ENCODE assay signal across 8 cellular contexts in the genomic region with DNA sequence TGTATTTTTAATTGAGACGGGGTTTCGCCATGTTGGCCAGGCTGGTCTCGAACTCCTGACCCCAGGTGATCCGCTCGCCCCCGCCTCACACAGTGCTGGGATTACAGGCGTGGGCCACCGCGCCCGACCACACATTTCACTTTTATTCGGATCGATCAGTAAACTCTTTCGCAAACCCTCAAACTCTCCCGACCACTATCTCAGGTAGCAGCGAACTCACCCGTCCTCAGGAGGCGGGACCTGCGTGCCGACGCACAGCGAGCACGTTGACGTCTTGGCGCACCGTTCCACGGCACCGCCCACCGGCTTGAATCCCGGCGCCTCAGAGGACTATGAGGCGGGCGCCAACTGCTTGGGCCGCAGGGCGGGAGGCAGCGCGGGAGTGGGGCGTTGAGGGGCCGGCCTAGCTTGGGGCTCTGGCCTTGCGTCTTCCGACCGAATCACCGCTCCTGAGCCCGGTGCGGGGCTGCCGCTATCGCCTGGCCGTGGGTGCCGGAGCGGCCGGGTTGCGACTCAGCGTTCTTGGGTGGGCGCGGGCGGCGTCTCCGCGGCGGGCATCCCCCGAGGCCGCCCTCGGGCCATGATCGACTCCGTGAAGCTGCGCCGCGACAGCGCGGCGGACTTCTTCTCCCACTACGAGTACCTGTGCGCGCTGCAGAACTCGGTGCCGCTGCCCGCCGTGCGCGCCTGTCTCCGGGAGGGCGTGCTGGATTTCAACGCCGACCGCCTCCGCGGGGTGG. TPM values are rescaled to one million over a fixed set of nuclear protein-coding genes. Genes with fewer than 3 reads are reported as not detected.
DNase-seq lines count a peak whose midpoint lies in the region; ATAC-seq, FAIRE-seq and TF ChIP-seq lines count a peak whose summit lies in the region.

A gene with protein sequence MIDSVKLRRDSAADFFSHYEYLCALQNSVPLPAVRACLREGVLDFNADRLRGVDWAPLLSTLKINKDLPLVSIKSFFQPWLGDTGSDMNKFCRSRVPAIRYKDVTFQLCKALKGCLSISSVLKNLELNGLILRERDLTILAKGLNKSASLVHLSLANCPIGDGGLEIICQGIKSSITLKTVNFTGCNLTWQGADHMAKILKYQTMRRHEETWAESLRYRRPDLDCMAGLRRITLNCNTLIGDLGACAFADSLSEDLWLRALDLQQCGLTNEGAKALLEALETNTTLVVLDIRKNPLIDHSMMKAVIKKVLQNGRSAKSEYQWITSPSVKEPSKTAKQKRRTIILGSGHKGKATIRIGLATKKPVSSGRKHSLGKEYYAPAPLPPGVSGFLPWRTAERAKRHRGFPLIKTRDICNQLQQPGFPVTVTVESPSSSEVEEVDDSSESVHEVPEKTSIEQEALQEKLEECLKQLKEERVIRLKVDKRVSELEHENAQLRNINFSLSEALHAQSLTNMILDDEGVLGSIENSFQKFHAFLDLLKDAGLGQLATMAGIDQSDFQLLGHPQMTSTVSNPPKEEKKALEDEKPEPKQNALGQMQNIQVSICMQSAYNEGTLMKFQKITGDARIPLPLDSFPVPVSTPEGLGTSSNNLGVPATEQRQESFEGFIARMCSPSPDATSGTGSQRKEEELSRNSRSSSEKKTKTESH (plus strand): TSS at position 305 of the 740 bp plus-strand sequence. CDS start 276 bp downstream, at position 581.

- no peaks in the 10 kb centered on the region for H3F3A ChIP-seq in OCI-LY1 (ENCODE audit: insufficient read depth, low read length)

- H3K9me3 Mint-ChIP-seq in Calu3 (ENCODE audit: low read depth, unreplicated experiment), result no peaks in the 10 kb centered on the region

- peaks cover 5% of the 10 kb centered on the region; the same call in 1 of the 2 replicates for H3K79me2 ChIP-seq in OCI-LY1 (ENCODE audit: insufficient read depth, low read length)

- TF ChIP-seq CTCF in Calu3 (IDR thresholded peaks at IDR 0.05; ENCODE audit: unreplicated experiment) (no peak), OCI-LY1 (IDR thresholded peaks at IDR 0.05; ENCODE audit: low read length) (no peak)

- H3K36me3 Mint-ChIP-seq in Calu3 (ENCODE audit: insufficient read depth, unreplicated experiment), result peaks cover 17% of the 10 kb centered on the region

- H3K9me2 ChIP-seq in OCI-LY1 (ENCODE audit: low read depth, low read length), result no peaks in the 10 kb centered on the region

- intact Hi-C loops in Calu3 (cut with micrococcal nuclease; ENCODE audit: unreplicated experiment), result no loop called here

- ATAC-seq in GM21381 (IDR thresholded peaks at IDR 0.05; ENCODE audit: unreplicated experiment), result peak; percentile 99

- H3K27me3 ChIP-seq in OCI-LY1 (ENCODE audit: insufficient read depth, low read length), result no peaks in the 10 kb centered on the region

- peak within 1 kb of the TSS; percentile 12; the same call in 1 of the 2 replicates for H2AFZ ChIP-seq in OCI-LY1 (ENCODE audit: low read length)

- no peaks in the 10 kb centered on the region for H3K9me3 ChIP-seq in OCI-LY1 (ENCODE audit: low read length)
- H3K9me3 ChIP-seq in mesodermal cell (ENCODE audit: control insufficient read depth, low read length), result no peaks in the 10 kb centered on the region

- H4K20me1 ChIP-seq in OCI-LY1 (ENCODE audit: insufficient read depth, low read length), result no peaks in the 10 kb centered on the region

- peak; percentile 80 for FAIRE-seq in HTR-8/SVneo (lab: Jason Lieb, UNC)
- peak; percentile 80 for FAIRE-seq in endometrium (lab: Jason Lieb, UNC)

- peak within 1 kb of the TSS; percentile 73 for H3K9ac ChIP-seq in OCI-LY1 (ENCODE audit: low read length)

- 0% methylated on average over 70 to 77 of the region's 86 CpGs for WGBS in mesodermal cell (ENCODE audit: insufficient coverage in 2 of 2), 2 experiments

- no peak within 1 kb of the TSS for H3K4me3 Mint-ChIP-seq in Calu3 (ENCODE audit: low read depth, unreplicated experiment)

- H3K4me1 Mint-ChIP-seq in Calu3 (ENCODE audit: low read depth, unreplicated experiment), result peaks cover 11% of the 10 kb centered on the region

- no peaks in the 10 kb centered on the region for H3K27me3 Mint-ChIP-seq in Calu3 (ENCODE audit: unreplicated experiment)

- H3K4me2 ChIP-seq in OCI-LY1 (ENCODE audit: low read length), result peak within 1 kb of the TSS; percentile 73

- DNase-seq in Calu3 (peak; percentile 87), HTR-8/SVneo (ENCODE audit: insufficient read length, low spot score) (peak; percentile 90)
- DNase-seq in activated CD8-positive, alpha-beta memory T cell treated with anti-CD3 and anti-CD28 coated beads, Interleukin-2, amount 50 U/mL, for 24 hours (ENCODE audit: extremely low read depth), result peak; percentile 62
- peak; percentile 68 for DNase-seq in stimulated activated CD8-positive, alpha-beta memory T cell treated with anti-CD3 and anti-CD28 coated beads, Interleukin-15, amount 100 ng/mL, for 24 hours (ENCODE audit: low read depth)

- H3K27ac Mint-ChIP-seq in Calu3 (ENCODE audit: unreplicated experiment), result peak within 1 kb of the TSS; percentile 94

- BruUV-seq in Calu3 (replicated peaks; lab: Mats Ljungman, UMichigan), result no TSS peak

- H3K4me1 ChIP-seq in OCI-LY1 (ENCODE audit: insufficient read depth, low read length, severe bottlenecking) (peaks cover 33% of the 10 kb centered on the region), mesodermal cell (ENCODE audit: control insufficient read depth, insufficient read depth, low read length, poor library complexity, severe bottlenecking) (no peaks in the 10 kb centered on the region)

- peak within 1 kb of the TSS; percentile 71 for H3K4me3 ChIP-seq in OCI-LY1 (ENCODE audit: low read depth, low read length, poor library complexity, severe bottlenecking)
- H3K4me3 ChIP-seq in mesodermal cell (ENCODE audit: extremely low read depth, insufficient read depth, low read length, poor library complexity, severe bottlenecking), result peak within 1 kb of the TSS; percentile 69

- H3K27ac ChIP-seq in OCI-LY1 (ENCODE audit: low read depth, low read length, poor library complexity, severe bottlenecking) (no peak within 1 kb of the TSS), mesodermal cell (ENCODE audit: low read depth, low read length, severe bottlenecking) (peak within 1 kb of the TSS; percentile 78)

- H3K36me3 ChIP-seq in OCI-LY1 (ENCODE audit: insufficient read depth, low read length) (peaks cover 10% of the 10 kb centered on the region; the same call in 1 of the 2 replicates), mesodermal cell (ENCODE audit: control insufficient read depth, insufficient read depth, low read length) (peaks cover 15% of the 10 kb centered on the region)

- CTCF ChIA-PET in Calu3 (lab: Charles Lee), result no interaction called here

RNA-seq across cellular contexts. Expression of the gene that starts here (rescaled TPM):
- total RNA-seq in Calu3 (2022), result 17.3 and 20.8 TPM in 2 replicates
- 32.0 TPM for polyA plus RNA-seq in mesodermal cell (2013, experiment 1 of 2)
- polyA plus RNA-seq in mesodermal cell (2013, experiment 2 of 2), result 37.3 TPM
